ENCODE assay signal across 1 cellular context in the genomic region with DNA sequence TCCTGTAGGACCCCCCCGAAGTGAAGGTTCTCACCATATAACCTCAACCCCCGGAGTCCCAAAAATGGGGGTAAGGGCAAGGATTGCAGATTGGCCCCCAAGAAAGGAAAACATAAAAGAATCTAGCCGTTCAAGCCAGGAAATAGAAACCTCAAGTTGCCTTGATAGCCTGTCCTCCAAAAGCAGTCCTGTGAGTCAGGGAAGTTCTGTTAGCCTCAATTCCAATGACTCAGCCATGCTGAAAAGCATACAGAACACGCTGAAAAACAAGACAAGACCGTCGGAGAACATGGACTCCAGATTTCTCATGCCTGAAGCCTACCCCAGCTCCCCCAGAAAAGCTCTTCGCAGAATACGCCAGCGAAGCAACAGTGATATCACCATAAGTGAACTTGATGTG.
TF ChIP-seq lines count a peak whose summit lies in the region.

No MANE protein-coding gene starts in this region.

TF ChIP-seq in HepG2, 621 proteins besides CTCF, POLR2A, EP300 and RAD21 (continued from another document):
- no peak for TF ChIP-seq ZFX (CRISPR knock-in tag; IDR thresholded peaks at IDR 0.05; ENCODE audit: low read depth)
- no peak for TF ChIP-seq FOSL2 (CRISPR knock-in tag; IDR thresholded peaks at IDR 0.05)
- TF ChIP-seq TSC22D2 (CRISPR knock-in tag; IDR thresholded peaks at IDR 0.05; ENCODE audit: borderline replicate concordance): no peak
- no peak for TF ChIP-seq SSRP1 (CRISPR knock-in tag; IDR thresholded peaks at IDR 0.05)
- TF ChIP-seq YEATS4 (CRISPR knock-in tag; IDR thresholded peaks at IDR 0.05; ENCODE audit: borderline replicate concordance): no peak
- no peak for TF ChIP-seq HINFP (CRISPR knock-in tag; IDR thresholded peaks at IDR 0.05; ENCODE audit: low read depth)
- TF ChIP-seq, protein P1, sequence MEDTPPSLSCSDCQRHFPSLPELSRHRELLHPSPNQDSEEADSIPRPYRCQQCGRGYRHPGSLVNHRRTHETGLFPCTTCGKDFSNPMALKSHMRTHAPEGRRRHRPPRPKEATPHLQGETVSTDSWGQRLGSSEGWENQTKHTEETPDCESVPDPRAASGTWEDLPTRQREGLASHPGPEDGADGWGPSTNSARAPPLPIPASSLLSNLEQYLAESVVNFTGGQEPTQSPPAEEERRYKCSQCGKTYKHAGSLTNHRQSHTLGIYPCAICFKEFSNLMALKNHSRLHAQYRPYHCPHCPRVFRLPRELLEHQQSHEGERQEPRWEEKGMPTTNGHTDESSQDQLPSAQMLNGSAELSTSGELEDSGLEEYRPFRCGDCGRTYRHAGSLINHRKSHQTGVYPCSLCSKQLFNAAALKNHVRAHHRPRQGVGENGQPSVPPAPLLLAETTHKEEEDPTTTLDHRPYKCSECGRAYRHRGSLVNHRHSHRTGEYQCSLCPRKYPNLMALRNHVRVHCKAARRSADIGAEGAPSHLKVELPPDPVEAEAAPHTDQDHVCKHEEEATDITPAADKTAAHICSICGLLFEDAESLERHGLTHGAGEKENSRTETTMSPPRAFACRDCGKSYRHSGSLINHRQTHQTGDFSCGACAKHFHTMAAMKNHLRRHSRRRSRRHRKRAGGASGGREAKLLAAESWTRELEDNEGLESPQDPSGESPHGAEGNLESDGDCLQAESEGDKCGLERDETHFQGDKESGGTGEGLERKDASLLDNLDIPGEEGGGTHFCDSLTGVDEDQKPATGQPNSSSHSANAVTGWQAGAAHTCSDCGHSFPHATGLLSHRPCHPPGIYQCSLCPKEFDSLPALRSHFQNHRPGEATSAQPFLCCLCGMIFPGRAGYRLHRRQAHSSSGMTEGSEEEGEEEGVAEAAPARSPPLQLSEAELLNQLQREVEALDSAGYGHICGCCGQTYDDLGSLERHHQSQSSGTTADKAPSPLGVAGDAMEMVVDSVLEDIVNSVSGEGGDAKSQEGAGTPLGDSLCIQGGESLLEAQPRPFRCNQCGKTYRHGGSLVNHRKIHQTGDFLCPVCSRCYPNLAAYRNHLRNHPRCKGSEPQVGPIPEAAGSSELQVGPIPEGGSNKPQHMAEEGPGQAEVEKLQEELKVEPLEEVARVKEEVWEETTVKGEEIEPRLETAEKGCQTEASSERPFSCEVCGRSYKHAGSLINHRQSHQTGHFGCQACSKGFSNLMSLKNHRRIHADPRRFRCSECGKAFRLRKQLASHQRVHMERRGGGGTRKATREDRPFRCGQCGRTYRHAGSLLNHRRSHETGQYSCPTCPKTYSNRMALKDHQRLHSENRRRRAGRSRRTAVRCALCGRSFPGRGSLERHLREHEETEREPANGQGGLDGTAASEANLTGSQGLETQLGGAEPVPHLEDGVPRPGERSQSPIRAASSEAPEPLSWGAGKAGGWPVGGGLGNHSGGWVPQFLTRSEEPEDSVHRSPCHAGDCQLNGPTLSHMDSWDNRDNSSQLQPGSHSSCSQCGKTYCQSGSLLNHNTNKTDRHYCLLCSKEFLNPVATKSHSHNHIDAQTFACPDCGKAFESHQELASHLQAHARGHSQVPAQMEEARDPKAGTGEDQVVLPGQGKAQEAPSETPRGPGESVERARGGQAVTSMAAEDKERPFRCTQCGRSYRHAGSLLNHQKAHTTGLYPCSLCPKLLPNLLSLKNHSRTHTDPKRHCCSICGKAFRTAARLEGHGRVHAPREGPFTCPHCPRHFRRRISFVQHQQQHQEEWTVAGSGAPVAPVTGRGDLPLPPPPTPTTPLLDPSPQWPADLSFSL (CRISPR knock-in tag; IDR thresholded peaks at IDR 0.05): no peak
- no peak for TF ChIP-seq ZNF543 (CRISPR knock-in tag; IDR thresholded peaks at IDR 0.05)
- TF ChIP-seq ZNF34 (CRISPR knock-in tag; IDR thresholded peaks at IDR 0.05; ENCODE audit: borderline replicate concordance): no peak
